8 cellular contexts compared by ENCODE assay signal in the genomic region with DNA sequence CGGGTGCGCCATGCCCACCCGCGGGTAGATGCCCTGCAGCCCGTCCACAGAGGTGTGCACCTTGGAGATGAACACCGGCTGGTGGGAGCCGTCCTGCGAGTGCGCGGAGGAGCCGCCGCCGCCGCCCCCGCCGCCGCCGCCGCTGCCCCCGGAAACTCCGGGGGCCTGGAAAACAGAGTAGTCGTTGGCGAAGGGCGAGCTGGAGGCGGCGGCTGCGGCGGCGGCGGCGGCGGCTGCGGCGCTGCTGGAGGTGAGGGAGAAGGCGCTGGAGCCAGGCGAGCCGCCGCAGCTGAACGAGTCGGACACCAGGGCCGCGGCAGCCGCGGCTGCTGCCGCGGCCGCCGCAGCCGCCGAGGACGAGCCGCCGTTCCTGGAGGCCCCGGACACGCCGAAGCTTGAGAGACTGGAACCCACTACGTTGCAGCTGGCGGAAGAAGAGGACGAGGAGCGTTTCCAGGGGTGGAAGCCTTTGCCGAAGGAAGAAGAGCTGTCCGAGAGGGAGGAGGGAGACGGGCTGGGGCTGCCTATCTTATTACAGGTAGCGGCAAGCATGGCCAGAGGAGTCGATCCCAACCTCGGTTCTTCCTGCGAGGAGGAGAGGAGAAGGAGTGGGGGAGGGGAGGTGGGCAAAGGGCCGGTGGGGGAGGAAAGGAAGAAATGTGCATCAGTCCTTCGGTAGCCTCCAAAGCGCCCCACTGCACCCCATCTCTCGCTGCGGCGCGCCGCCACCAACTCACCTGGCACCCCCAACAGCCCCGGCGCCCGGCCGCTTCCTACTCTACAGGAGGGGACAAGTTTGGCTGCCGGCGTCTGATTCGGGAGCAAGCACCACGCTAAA. TPM values are rescaled to one million over a fixed set of nuclear protein-coding genes. Genes with fewer than 3 reads are reported as not detected.
DNase-seq lines count a peak whose midpoint lies in the region; ATAC-seq and TF ChIP-seq lines count a peak whose summit lies in the region.

No MANE protein-coding gene starts in this region.

- TF ChIP-seq CTCF in RWPE1 (conservative IDR thresholded peaks at IDR 0.05; ENCODE audit: low read depth) (0 out of 2 replicates have a peak, but pooled peaks have one; percentile 1), esophagus squamous epithelium (IDR thresholded peaks at IDR 0.05) (no peak)

- H3K27me3 Mint-ChIP-seq in T-helper 2 cell treated with Interferon-gamma antibody and Interleukin-4, amounts not matched to agents 5 μg/mL and 100 μg/mL, for 36 hours (ENCODE audit: low read depth): peaks cover 77% of the 10 kb centered on the region

- no peak for ATAC-seq in HG03039 (IDR thresholded peaks at IDR 0.05; ENCODE audit: unreplicated experiment)

- DNase-seq in T-helper 2 cell treated with Interferon-gamma antibody and Interleukin-4, amounts not matched to agents 5 μg/mL and 100 μg/mL, for 36 hours (ENCODE audit: low spot score): no peak
- no peak for DNase-seq in T-helper 2 cell
- no peak for DNase-seq in RWPE1 (ENCODE audit: low spot score)
- DNase-seq in esophagus squamous epithelium (lab: John Stamatoyannopoulos, UW): no peak
- DNase-seq in mucosa of gallbladder (ENCODE audit: low spot score): no peak
- DNase-seq in activated CD4-positive, alpha-beta T cell treated with anti-CD3 and anti-CD28 coated beads, Interleukin-2, amount 50 U/mL, for 4 hours: no peak

- H3K9me3 Mint-ChIP-seq in T-helper 2 cell treated with Interferon-gamma antibody and Interleukin-4, amounts not matched to agents 5 μg/mL and 100 μg/mL, for 36 hours: peaks cover 3% of the 10 kb centered on the region

- peak overlapping the region; percentile 67 for H3K4me3 Mint-ChIP-seq in T-helper 2 cell treated with Interferon-gamma antibody and Interleukin-4, amounts not matched to agents 5 μg/mL and 100 μg/mL, for 36 hours

- POLR2A ChIA-PET in RWPE1 (lab: Yijun Ruan, JAX; ENCODE audit: low non-redundant PET): interaction anchor here (0.6 to 0.7 kb wide), 2 partner anchors 274 to 831 kb away, joined by 3 to 5 read pairs; no protein-coding TSS in a partner anchor

- peaks cover 3% of the 10 kb centered on the region for H3K36me3 Mint-ChIP-seq in T-helper 2 cell treated with Interferon-gamma antibody and Interleukin-4, amounts not matched to agents 5 μg/mL and 100 μg/mL, for 36 hours (ENCODE audit: low read depth)

- TF ChIP-seq POLR2A in esophagus squamous epithelium (IDR thresholded peaks at IDR 0.05): no peak

- CTCF ChIA-PET in RWPE1 (lab: Yijun Ruan, JAX): interaction anchor here (0.7 to 1.1 kb wide), 5 partner anchors 26 to 773 kb away, joined by 3 to 4 read pairs (median 4); no protein-coding TSS in a partner anchor

- H3K27ac Mint-ChIP-seq in T-helper 2 cell treated with Interferon-gamma antibody and Interleukin-4, amounts not matched to agents 5 μg/mL and 100 μg/mL, for 36 hours: peak overlapping the region; percentile 55

- intact Hi-C loops in esophagus squamous epithelium (cut with DNase I): loop anchor here (10.0 kb wide), 1 partner anchor 469 kb away; no protein-coding TSS in a partner anchor

- H3K9ac ChIP-seq in rectal smooth muscle tissue (ENCODE audit: low read length): no peak overlapping the region

- 5 to 8% methylated on average over 4 to 17 of the region's 83 CpGs for WGBS in esophagus squamous epithelium, 2 donors

- H3K4me1 ChIP-seq in esophagus squamous epithelium (peaks cover 20 to 44% (median 33%) of the 10 kb centered on the region in 3 donors), rectal smooth muscle tissue (ENCODE audit: control insufficient read depth, insufficient read depth, low read length) (no peaks in the 10 kb centered on the region)

- no peaks in the 10 kb centered on the region for H3K9me3 ChIP-seq in esophagus squamous epithelium

- H3K4me3 ChIP-seq in esophagus squamous epithelium (peak overlapping the region; percentile 15 to 55 (median 30)), rectal smooth muscle tissue (ENCODE audit: low read length) (peak overlapping the region; percentile 45)

- peaks cover 22 to 100% (median 46%) of the 10 kb centered on the region in 4 donors for H3K27me3 ChIP-seq in esophagus squamous epithelium
- H3K27me3 ChIP-seq in rectal smooth muscle tissue (ENCODE audit: control insufficient read depth, insufficient read depth, low read length): peaks cover 34% of the 10 kb centered on the region

- H3K36me3 ChIP-seq in esophagus squamous epithelium (no peaks in the 10 kb centered on the region), rectal smooth muscle tissue (ENCODE audit: control insufficient read depth, insufficient read depth, low read length) (no peaks in the 10 kb centered on the region)

- H3K27ac ChIP-seq in RWPE1 (no peak overlapping the region), esophagus squamous epithelium (no peak overlapping the region), rectal smooth muscle tissue (ENCODE audit: low read depth, low read length) (no peak overlapping the region)

- H3K4me1 Mint-ChIP-seq in T-helper 2 cell treated with Interferon-gamma antibody and Interleukin-4, amounts not matched to agents 5 μg/mL and 100 μg/mL, for 36 hours (ENCODE audit: low read depth): peaks cover 20% of the 10 kb centered on the region

RNA-seq across cellular contexts. Expression of a gene that starts 1.3 kb away (rescaled TPM):
- not detected for total RNA-seq in esophagus squamous epithelium
- total RNA-seq in mucosa of gallbladder: not detected
